In the genomic region with DNA sequence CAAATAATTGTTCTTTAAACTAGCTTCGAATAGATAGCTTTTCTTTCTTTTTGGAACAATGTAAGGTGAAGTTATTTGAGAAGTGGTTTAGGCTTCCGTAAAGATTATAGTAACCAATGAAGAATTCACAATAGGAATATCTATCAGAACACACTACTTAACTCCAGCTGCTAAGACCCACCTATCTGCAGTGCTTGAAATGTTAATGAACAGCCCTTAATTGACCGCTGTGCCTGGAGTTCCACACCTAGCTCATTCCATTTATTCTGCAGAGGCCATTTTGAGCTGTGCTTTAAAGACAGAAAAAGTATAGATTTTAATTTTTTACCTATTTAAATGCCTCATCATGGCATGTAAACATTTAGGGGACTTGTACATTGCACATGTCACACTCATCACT, we compare ENCODE assay signal across 8 cellular contexts.
"Had no signal": no experiment of that assay in that cellular context is flagged by ENCODE, and none has a peak within 500 bp of the region (broad histone marks: within the 10 kb centered on the region; RNA-seq: fewer than 3 reads in every experiment).

No MANE protein-coding gene starts in this region.

- H3K36me3 ChIP-seq: HAP-1 had no signal

- DNase-seq: GOT3, H7, HFFc6, IMR-90, KG1 had no signal

- H3K9me3 ChIP-seq: HAP-1 had no signal

- FAIRE-seq: HTR-8/SVneo, K562 had no signal

- H3K4me3 ChIP-seq: HAP-1, K562 had no signal
